ENCODE assay signal across 8 cellular contexts in the genomic region with DNA sequence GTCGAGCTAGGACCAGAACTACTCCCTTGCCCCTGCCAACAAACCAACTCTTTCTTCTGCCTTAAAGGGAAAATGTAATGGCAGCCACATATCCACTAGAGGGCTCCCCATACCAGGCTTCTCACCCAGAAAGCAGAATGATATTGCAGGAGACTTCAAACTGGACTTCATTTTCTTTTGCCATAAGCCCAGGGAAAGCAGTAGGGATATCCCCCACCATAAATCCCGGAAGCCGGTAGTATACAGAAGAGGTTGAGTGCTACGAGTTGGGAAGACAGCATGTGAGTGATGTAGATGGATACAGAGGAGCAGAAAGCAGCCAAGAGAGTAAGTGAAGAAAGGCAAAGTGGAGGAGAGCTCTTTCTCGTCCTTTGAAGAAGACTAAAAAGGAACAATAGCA. TPM values are rescaled to one million over a fixed set of nuclear protein-coding genes. Genes with fewer than 3 reads are reported as not detected.
A peak's percentile ranks its signal among the peaks of the same experiment; 100 is the strongest.
DNase-seq lines count a peak whose midpoint lies in the region; ATAC-seq and TF ChIP-seq lines count a peak whose summit lies in the region.

No MANE protein-coding gene starts in this region.

- H3K27me3 ChIP-seq in brain microvascular endothelial cell (replicated peaks), result no peaks in the 10 kb centered on the region

- no peaks in the 10 kb centered on the region for H3K36me3 ChIP-seq in brain microvascular endothelial cell (replicated peaks)

- H3K36me3 Mint-ChIP-seq in immature natural killer cell, result peaks cover 4 to 7% (median 5%) of the 10 kb centered on the region in 3 donors

- H3K4me1 Mint-ChIP-seq in immature natural killer cell, result no peaks in the 10 kb centered on the region

- DNase-seq in NCI-H2081 treated with DMSO at 0.1 percent for 48 hours (lab: John Stamatoyannopoulos, UW) (peak; percentile 31), T1000 (lab: John Stamatoyannopoulos, UW) (peak; percentile 25), brain microvascular endothelial cell (peak; percentile 68), immature natural killer cell (peak; percentile 62 to 73 (median 68)), smooth muscle cell of the brain vasculature (ENCODE audit: low read depth, low spot score) (peak; percentile 63)

- in situ Hi-C loops in brain microvascular endothelial cell (cut with HindIII; ENCODE audit: low pct_ligation_motif_present, low sequenced_read_pairs), result no loop called here

- TF ChIP-seq CTCF in 22Rv1 (IDR thresholded peaks at IDR 0.05), result peak; percentile 93
- peak; percentile 72 for TF ChIP-seq CTCF in GM12875 (IDR thresholded peaks at IDR 0.05; ENCODE audit: borderline replicate concordance, insufficient read depth, low read depth, low read length)
- TF ChIP-seq CTCF in brain microvascular endothelial cell (IDR thresholded peaks at IDR 0.05; ENCODE audit: low read depth, low read length, missing control alignments), result peak; percentile 92

- peaks cover 0 to 9% (median 8%) of the 10 kb centered on the region in 6 donors for H3K9me3 Mint-ChIP-seq in immature natural killer cell

- H3K27ac Mint-ChIP-seq in immature natural killer cell, result no peak overlapping the region

- no peak overlapping the region for H3K4me3 Mint-ChIP-seq in immature natural killer cell

- H3K27ac ChIP-seq in 22Rv1 (no peak overlapping the region), brain microvascular endothelial cell (no peak overlapping the region)

- no peak overlapping the region for H3K4me3 ChIP-seq in GM12875 (ENCODE audit: low read depth, low read length)
- H3K4me3 ChIP-seq in brain microvascular endothelial cell (ENCODE audit: low read depth, low read length), result no peak overlapping the region

- H3K27me3 Mint-ChIP-seq in immature natural killer cell (ENCODE audit: low read depth in 3 of 3), result peaks cover 0 to 4% (median 2%) of the 10 kb centered on the region in 3 donors

- no peak for ATAC-seq in GM19351 (IDR thresholded peaks at IDR 0.05; ENCODE audit: unreplicated experiment)

RNA-seq across cellular contexts. Expression of a gene that starts 12.1 kb away (rescaled TPM):
- polyA plus RNA-seq in immature natural killer cell, result 1 to 10 TPM in 2 of 3 donors, under 1 TPM in 1; 0.63 to 3.8 (median 1.5) TPM

RNA-seq across cellular contexts. Expression of a gene that starts 27.0 kb away (rescaled TPM):
- 1 to 10 TPM in 1 of 3 donors, not detected in 2; 1.7 TPM for polyA plus RNA-seq in immature natural killer cell

RNA-seq across cellular contexts. Expression of a gene that starts 57.7 kb away (rescaled TPM):
- polyA plus RNA-seq in immature natural killer cell, result 100 to 1,000 TPM; 886 to 933 (median 906) TPM
